7 cellular contexts compared by ENCODE assay signal in the genomic region with DNA sequence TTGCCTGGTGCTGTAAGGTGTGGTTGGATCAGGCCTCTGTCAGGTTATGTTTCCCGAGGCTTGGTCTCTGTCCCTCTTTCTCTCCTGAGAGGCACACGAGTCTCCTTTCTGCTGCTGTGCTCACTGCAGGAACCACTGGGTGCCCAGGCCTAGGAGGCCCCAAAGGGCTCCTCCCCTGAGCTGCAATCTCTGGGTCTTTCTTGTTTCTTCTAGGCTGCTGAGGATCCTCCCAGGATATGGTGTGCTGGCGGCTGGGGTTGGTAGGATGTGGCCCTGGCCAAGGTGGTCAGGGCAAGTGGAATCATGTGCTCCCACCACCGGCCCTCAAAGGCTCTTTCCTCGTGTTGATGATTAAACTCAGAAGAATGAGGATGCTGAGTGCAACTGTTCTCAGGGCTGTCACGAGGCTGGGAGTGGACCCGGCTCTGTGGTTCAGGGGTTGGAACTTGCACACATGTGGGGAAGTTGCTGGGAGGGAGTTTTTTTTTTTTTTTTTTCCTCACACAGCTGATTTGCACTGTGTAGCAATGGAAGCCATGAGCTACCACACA. TPM values are rescaled to one million over a fixed set of nuclear protein-coding genes. Genes with fewer than 3 reads are reported as not detected.
DNase-seq lines count a peak whose midpoint lies in the region; ATAC-seq and TF ChIP-seq lines count a peak whose summit lies in the region.

No MANE protein-coding gene starts in this region.

- TF ChIP-seq CTCF in astrocyte of the spinal cord (IDR thresholded peaks at IDR 0.05; ENCODE audit: low read depth, low read length) (no peak), kidney epithelial cell (IDR thresholded peaks at IDR 0.05; ENCODE audit: insufficient read depth, low read length, poor library complexity, severe bottlenecking) (no peak)

- H3K27ac ChIP-seq in substantia nigra (ENCODE audit: low read depth, low read length, poor library complexity, severe bottlenecking): no peak overlapping the region

- DNase-seq in HuH-7 (ENCODE audit: low spot score): peak; percentile 39
- DNase-seq in astrocyte of the spinal cord (ENCODE audit: low read depth, low spot score): peak; percentile 97
- DNase-seq in kidney epithelial cell (ENCODE audit: low read depth): peak; percentile 98
- peak in 26 of 49 donors; percentile 18 to 66 (median 40) for DNase-seq in substantia nigra (lab: John Stamatoyannopoulos, UW)
- DNase-seq in activated CD4-positive, alpha-beta T cell treated with anti-CD3 and anti-CD28 coated beads for 48 hours: no peak

- no peaks in the 10 kb centered on the region for H3K27me3 ChIP-seq in kidney epithelial cell (ENCODE audit: control insufficient read depth, insufficient read depth, low read length)

- in situ Hi-C loops in GM18951 (cut with MboI; ENCODE audit: low sequenced_read_pairs, unreplicated experiment): loop anchor here (10.0 kb wide), 1 partner anchor 74 kb away; no protein-coding TSS in a partner anchor
- in situ Hi-C loops in astrocyte of the spinal cord (cut with HindIII; ENCODE audit: low sequenced_read_pairs): no loop called here

- no peak for ATAC-seq in HG02840 (IDR thresholded peaks at IDR 0.05; ENCODE audit: low FRiP score, unreplicated experiment)

- TF ChIP-seq POLR2A in GM18951 (IDR thresholded peaks at IDR 0.05; ENCODE audit: extremely low read depth, insufficient read depth, insufficient read length): peak; percentile 7

- H3K4me3 ChIP-seq in astrocyte of the spinal cord (ENCODE audit: low read depth, low read length) (no peak overlapping the region), kidney epithelial cell (ENCODE audit: low read depth, low read length) (no peak overlapping the region)

- H3K36me3 ChIP-seq in kidney epithelial cell (ENCODE audit: control insufficient read depth, insufficient read depth, low read length): no peaks in the 10 kb centered on the region

RNA-seq across cellular contexts. Expression of gene CTSH, which starts 43.6 kb away (rescaled TPM):
- total RNA-seq in kidney epithelial cell: 103 and 125 TPM in 2 replicates
